Comparison of ENCODE assay signal across 26 cellular contexts in the genomic region with DNA sequence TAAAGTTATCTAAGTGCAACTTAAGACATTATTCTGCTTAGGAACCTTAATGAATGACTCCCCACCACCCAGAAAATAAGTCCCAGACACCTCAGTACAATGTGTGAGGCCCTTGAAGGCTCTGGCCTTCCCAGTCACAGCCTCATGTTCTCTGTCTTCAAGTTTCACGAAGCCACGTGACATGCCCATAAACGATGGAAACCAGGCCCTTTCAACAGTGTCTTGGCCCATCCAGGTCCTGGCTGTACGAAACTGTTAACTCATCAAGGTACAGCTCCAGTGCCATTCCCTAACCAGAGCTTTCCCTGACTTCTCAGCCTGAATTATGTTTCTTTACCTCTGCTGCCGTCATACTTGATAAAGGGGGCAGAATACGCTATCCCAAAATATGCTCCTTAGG.
"Had no signal": no experiment of that assay in that cellular context is flagged by ENCODE, and none has a peak within 500 bp of the region (broad histone marks: within the 10 kb centered on the region; RNA-seq: fewer than 3 reads in every experiment).

No MANE protein-coding gene starts in this region.

- H3K27ac Mint-ChIP-seq: dendritic cell treated with granulocyte-macrophage colony-stimulating factor and Interleukin-4, amounts not matched to agents 40 ng/mL and 50 ng/mL, for 4 days; endodermal cell; mesothelial cell of epicardium had no signal

- H3K4me1 Mint-ChIP-seq: endodermal cell, mesothelial cell of epicardium had no signal

- H3K4me3 Mint-ChIP-seq: dendritic cell treated with granulocyte-macrophage colony-stimulating factor and Interleukin-4, amounts not matched to agents 40 ng/mL and 50 ng/mL, for 4 days; endodermal cell; mesothelial cell of epicardium; naive thymus-derived CD4-positive, alpha-beta T cell had no signal

- H3K27me3 Mint-ChIP-seq: dendritic cell treated with granulocyte-macrophage colony-stimulating factor and Interleukin-4, amounts not matched to agents 40 ng/mL and 50 ng/mL, for 4 days; naive thymus-derived CD4-positive, alpha-beta T cell had no signal

- H3K9me3 ChIP-seq: colonic mucosa, gastrocnemius medialis, lower lobe of right lung, mucosa of descending colon, ovary, psoas muscle, sigmoid colon, stomach, thyroid gland, vagina had no signal

- H3K9me3 Mint-ChIP-seq: dendritic cell treated with granulocyte-macrophage colony-stimulating factor and Interleukin-4, amounts not matched to agents 40 ng/mL and 50 ng/mL, for 4 days; endodermal cell; mesothelial cell of epicardium; naive thymus-derived CD4-positive, alpha-beta T cell had no signal

- ATAC-seq: esophagus mucosa; gastrocnemius medialis; left ventricle myocardium superior; lower lobe of right lung; mucosa of descending colon; naive thymus-derived CD4-positive, alpha-beta T cell; psoas muscle; right cardiac atrium had no signal

- DNase-seq: colonic mucosa; effector CD8-positive, alpha-beta T cell; endodermal cell; foreskin fibroblast; gastrocnemius medialis; head of caudate nucleus; left ventricle myocardium superior; lower lobe of right lung; mucosa of descending colon; naive thymus-derived CD4-positive, alpha-beta T cell; occipital lobe; ovary; posterior cingulate gyrus; psoas muscle; right cardiac atrium; sigmoid colon; stimulated activated CD4-positive, alpha-beta T cell treated with anti-CD3 and anti-CD28 coated beads, Interleukin-2, amount 100 ng/mL, for 24 hours; stimulated activated CD4-positive, alpha-beta T cell treated with anti-CD3 and anti-CD28 coated beads, Interleukin-4, amount 100 ng/mL, for 24 hours; stimulated activated naive CD4-positive, alpha-beta T cell; stomach; thyroid gland; trophoblast cell had no signal
